ENCODE assay signal across 15 cellular contexts in the genomic region with DNA sequence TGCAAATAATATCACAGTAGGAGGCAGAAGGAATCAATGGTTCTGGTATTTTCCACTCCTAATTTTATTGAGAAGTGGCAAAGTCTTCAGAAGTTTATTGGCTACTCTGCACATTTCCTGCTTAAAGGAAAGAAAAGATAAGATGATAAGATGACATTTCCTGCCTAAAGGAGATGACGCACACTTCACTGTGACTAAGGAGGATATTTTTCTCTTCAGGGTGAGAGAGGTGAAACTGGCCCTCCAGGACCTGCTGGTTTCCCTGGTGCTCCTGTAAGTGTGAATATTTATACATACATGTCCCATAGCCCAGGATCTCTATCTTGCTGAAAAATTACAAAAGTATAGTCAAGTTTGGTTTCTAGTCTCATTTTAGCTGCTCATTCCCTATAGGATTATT. TPM values are rescaled to one million over a fixed set of nuclear protein-coding genes. Genes with fewer than 3 reads are reported as not detected.
DNase-seq lines count a peak whose midpoint lies in the region; ATAC-seq and TF ChIP-seq lines count a peak whose summit lies in the region.
"Had no signal": no experiment of that assay in that cellular context is flagged by ENCODE, and none has a peak within 500 bp of the region (broad histone marks: within the 10 kb centered on the region; RNA-seq: fewer than 3 reads in every experiment).

No MANE protein-coding gene starts in this region.

- H3K18ac ChIP-seq in mesenchymal stem cell (ENCODE audit: low read depth in 1 of 2, low read length in 2 of 2), result no peak overlapping the region

- no peaks in the 10 kb centered on the region for H3K36me3 Mint-ChIP-seq in glutamatergic neuron (ENCODE audit: unreplicated experiment)
- H3K36me3 Mint-ChIP-seq: CD8-positive, alpha-beta T cell had no signal

- H4K20me1 ChIP-seq in Loucy (ENCODE audit: insufficient read depth, low read length, poor library complexity, severe bottlenecking), result no peaks in the 10 kb centered on the region

- no peaks in the 10 kb centered on the region for H3K9me3 Mint-ChIP-seq in glutamatergic neuron (ENCODE audit: unreplicated experiment)
- H3K9me3 Mint-ChIP-seq: activated T-helper 2 cell treated with anti-CD3 and anti-CD28 coated beads, Interferon-gamma antibody, Interleukin-2, Interleukin-4, amounts not matched to agents 10 μg/mL and 5 μg/mL and 100 μg/mL, durations not matched to agents 14 hours and 24 hours and 36 hours; CD8-positive, alpha-beta T cell had no signal

- ATAC-seq in HG02970 (IDR thresholded peaks at IDR 0.05; ENCODE audit: low FRiP score, unreplicated experiment) (no peak), HG03108 (IDR thresholded peaks at IDR 0.05; ENCODE audit: unreplicated experiment) (no peak), sciatic nerve (no peak)
- ATAC-seq: activated CD4-positive, CD25-positive, alpha-beta regulatory T cell treated with anti-CD3 and anti-CD28 coated beads, Interleukin-2, amount 50 U/mL, for 24 hours; CD8-positive, alpha-beta T cell had no signal

- no peak overlapping the region for H2AK5ac ChIP-seq in mesenchymal stem cell (ENCODE audit: low read length, severe bottlenecking)

- no peak overlapping the region for H3K4ac ChIP-seq in mesenchymal stem cell (ENCODE audit: low read depth in 1 of 2, low read length in 2 of 2)

- H3K4me1 ChIP-seq in Loucy (ENCODE audit: insufficient read depth, low read length, poor library complexity, severe bottlenecking), result peaks cover 12% of the 10 kb centered on the region
- no peaks in the 10 kb centered on the region for H3K4me1 ChIP-seq in mesenchymal stem cell (ENCODE audit: control insufficient read depth, insufficient read depth, low read depth, low read length)

- H3K79me2 ChIP-seq in Loucy (ENCODE audit: insufficient read depth, low read length), result no peaks in the 10 kb centered on the region

- peaks cover 5% of the 10 kb centered on the region for H3K79me1 ChIP-seq in mesenchymal stem cell (replicated peaks; ENCODE audit: low read length, poor library complexity, severe bottlenecking)

- no peak overlapping the region for H3K4me3 Mint-ChIP-seq in glutamatergic neuron (ENCODE audit: unreplicated experiment)
- H3K4me3 Mint-ChIP-seq: CD8-positive, alpha-beta T cell had no signal

- TF ChIP-seq CTCF in Loucy (conservative IDR thresholded peaks at IDR 0.05; ENCODE audit: low read length) (no peak), glutamatergic neuron (IDR thresholded peaks at IDR 0.05; ENCODE audit: partially characterized antibody, unreplicated experiment) (no peak)

- H3K27me3 ChIP-seq in Loucy (ENCODE audit: insufficient read depth, low read length, poor library complexity, severe bottlenecking) (no peaks in the 10 kb centered on the region), mesenchymal stem cell (ENCODE audit: control insufficient read depth in 1 of 2, insufficient read depth in 1 of 2, low read length in 2 of 2) (no peaks in the 10 kb centered on the region)

- no peaks in the 10 kb centered on the region for H3K4me1 Mint-ChIP-seq in glutamatergic neuron (ENCODE audit: low read depth, unreplicated experiment)

- no peak overlapping the region for H3K14ac ChIP-seq in mesenchymal stem cell (ENCODE audit: low read length in 2 of 2)

- no peak overlapping the region for H3K27ac ChIP-seq in mesenchymal stem cell (ENCODE audit: low read length, poor library complexity, severe bottlenecking)
- H3K27ac ChIP-seq: KMS-11 had no signal

- H2BK120ac ChIP-seq in mesenchymal stem cell (ENCODE audit: low read depth, low read length), result no peak overlapping the region

- H2BK12ac ChIP-seq in mesenchymal stem cell (ENCODE audit: low read length in 2 of 2), result no peak overlapping the region

- H3K23ac ChIP-seq in mesenchymal stem cell (ENCODE audit: low read length in 2 of 2), result no peak overlapping the region

- H3K4me3 ChIP-seq in Loucy (ENCODE audit: low read length, poor library complexity, severe bottlenecking) (no peak overlapping the region), mesenchymal stem cell (ENCODE audit: insufficient read depth in 1 of 2, low read depth in 1 of 2, low read length in 2 of 2) (no peak overlapping the region)

- no peaks in the 10 kb centered on the region for H3K9me2 ChIP-seq in Loucy (replicated peaks; ENCODE audit: low read depth, low read length)

- no peak overlapping the region for H4K91ac ChIP-seq in mesenchymal stem cell (ENCODE audit: low read length)

- intact Hi-C loops in sciatic nerve (cut with DNase I), result no loop called here

- H3K27me3 Mint-ChIP-seq in glutamatergic neuron (ENCODE audit: unreplicated experiment), result no peaks in the 10 kb centered on the region

- no peak overlapping the region for H4K8ac ChIP-seq in mesenchymal stem cell (ENCODE audit: low read length)

- peak overlapping the region; percentile 28 for H3K4me2 ChIP-seq in Loucy (ENCODE audit: low read depth, low read length, poor library complexity, severe bottlenecking)
- no peak overlapping the region for H3K4me2 ChIP-seq in mesenchymal stem cell (ENCODE audit: low read length, poor library complexity, severe bottlenecking)
- H3K4me2 ChIP-seq: KMS-11 had no signal

- 0% methylated on average over 1 of the region's 1 CpG for WGBS in mesenchymal stem cell

- H3K36me3 ChIP-seq in Loucy (ENCODE audit: insufficient read depth, low read length), result no peaks in the 10 kb centered on the region
- peaks cover 22 to 99% of the 10 kb centered on the region in 2 experiments for H3K36me3 ChIP-seq in mesenchymal stem cell (ENCODE audit: control insufficient read depth in 1 of 2, insufficient read depth in 2 of 2, low read depth in 1 of 2, low read length in 2 of 2)

- H2AFZ ChIP-seq in Loucy (ENCODE audit: low read length) (no peak overlapping the region), mesenchymal stem cell (ENCODE audit: low read depth, low read length) (no peak overlapping the region)

- no peak overlapping the region for H2BK15ac ChIP-seq in mesenchymal stem cell (ENCODE audit: low read depth, poor library complexity, severe bottlenecking)

- H3K9ac ChIP-seq in Loucy (ENCODE audit: low read depth, low read length, poor library complexity, severe bottlenecking) (no peak overlapping the region), mesenchymal stem cell (ENCODE audit: low read length) (peak overlapping the region; percentile 59)
- H3K9ac ChIP-seq: KMS-11 had no signal

- no peak overlapping the region for H3K27ac Mint-ChIP-seq in glutamatergic neuron (ENCODE audit: unreplicated experiment)
- H3K27ac Mint-ChIP-seq: activated T-helper 2 cell treated with anti-CD3 and anti-CD28 coated beads, Interferon-gamma antibody, Interleukin-2, Interleukin-4, amounts not matched to agents 10 μg/mL and 5 μg/mL and 100 μg/mL, durations not matched to agents 14 hours and 24 hours and 36 hours; CD8-positive, alpha-beta T cell had no signal

- H2BK5ac ChIP-seq in mesenchymal stem cell (ENCODE audit: low read depth, low read length, poor library complexity, severe bottlenecking), result no peak overlapping the region

- H3K9me3 ChIP-seq in Loucy (ENCODE audit: insufficient read depth, low read depth, low read length) (no peaks in the 10 kb centered on the region), mesenchymal stem cell (ENCODE audit: control insufficient read depth, low read length) (no peaks in the 10 kb centered on the region)

- peak; percentile 59 for DNase-seq in Daoy (ENCODE audit: low read depth)
- peak; percentile 76 for DNase-seq in amniotic epithelial cell (ENCODE audit: low read depth)
- DNase-seq in mesenchymal stem cell, result peak; percentile 86
- DNase-seq in sciatic nerve (ENCODE audit: low spot score), result no peak
- DNase-seq in glutamatergic neuron, result no peak
- DNase-seq: CD8-positive, alpha-beta T cell; GOT3; NCI-H2171; SHP77 had no signal

- no peaks in the 10 kb centered on the region for H3F3A ChIP-seq in Loucy (ENCODE audit: low read depth)

RNA-seq across cellular contexts. Expression of a gene that starts 27.9 kb away (rescaled TPM):
- total RNA-seq in Daoy (2014; rRNA removed; shearing (Covaris generic)), result 9.3 and 12.6 TPM in 2 replicates
- 3,787 TPM for polyA plus RNA-seq in mesenchymal stem cell (2013, experiment 1 of 2)
- polyA plus RNA-seq in mesenchymal stem cell (2013, experiment 2 of 2), result 4,096 TPM
- total RNA-seq in sciatic nerve (191 TPM), glutamatergic neuron (ENCODE audit: unreplicated experiment) (not detected)
- total RNA-seq: CD8-positive, alpha-beta T cell had no signal

Comparison
In these comparisons a context has a peak if more than half of its experiments do, and no peak if none do; other contexts are left out.
1. DNase-seq: peak in Daoy (single experiment), amniotic epithelial cell (single experiment) and mesenchymal stem cell (single experiment); none in sciatic nerve (single experiment) and glutamatergic neuron (single experiment).
2. RNA of a gene that starts 27.9 kb away (total RNA-seq): 191 TPM in sciatic nerve (single experiment); 9.3 to 12.6 TPM in Daoy and not detected in glutamatergic neuron (single experiment); every median in the first group is over 10 times any median in the second.